Comparison of ENCODE assay signal across 1 cellular context in the genomic region with DNA sequence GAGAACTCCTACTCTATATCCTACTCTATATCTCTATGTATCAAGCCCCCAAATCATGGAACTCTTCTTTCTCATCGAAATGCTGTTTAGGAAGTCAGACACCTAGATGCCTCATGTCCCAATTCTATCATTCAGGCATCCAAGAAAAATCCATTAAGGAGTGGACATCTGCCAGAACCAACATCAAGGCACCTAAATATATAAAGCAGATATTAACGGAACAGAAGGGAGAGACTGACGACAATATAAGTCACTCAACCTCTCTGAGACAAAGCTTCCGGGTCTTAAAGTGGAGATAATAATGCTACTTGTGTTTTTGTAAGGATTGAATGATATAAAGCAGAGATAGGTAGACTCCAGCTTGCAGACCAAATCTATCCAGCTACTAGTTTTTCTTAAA.
TF ChIP-seq lines count a peak whose summit lies in the region.

No MANE protein-coding gene starts in this region.

TF ChIP-seq in SK-N-SH, 30 proteins besides CTCF, POLR2A, EP300 and RAD21 (continued from another document):
- TF ChIP-seq, protein P1, sequence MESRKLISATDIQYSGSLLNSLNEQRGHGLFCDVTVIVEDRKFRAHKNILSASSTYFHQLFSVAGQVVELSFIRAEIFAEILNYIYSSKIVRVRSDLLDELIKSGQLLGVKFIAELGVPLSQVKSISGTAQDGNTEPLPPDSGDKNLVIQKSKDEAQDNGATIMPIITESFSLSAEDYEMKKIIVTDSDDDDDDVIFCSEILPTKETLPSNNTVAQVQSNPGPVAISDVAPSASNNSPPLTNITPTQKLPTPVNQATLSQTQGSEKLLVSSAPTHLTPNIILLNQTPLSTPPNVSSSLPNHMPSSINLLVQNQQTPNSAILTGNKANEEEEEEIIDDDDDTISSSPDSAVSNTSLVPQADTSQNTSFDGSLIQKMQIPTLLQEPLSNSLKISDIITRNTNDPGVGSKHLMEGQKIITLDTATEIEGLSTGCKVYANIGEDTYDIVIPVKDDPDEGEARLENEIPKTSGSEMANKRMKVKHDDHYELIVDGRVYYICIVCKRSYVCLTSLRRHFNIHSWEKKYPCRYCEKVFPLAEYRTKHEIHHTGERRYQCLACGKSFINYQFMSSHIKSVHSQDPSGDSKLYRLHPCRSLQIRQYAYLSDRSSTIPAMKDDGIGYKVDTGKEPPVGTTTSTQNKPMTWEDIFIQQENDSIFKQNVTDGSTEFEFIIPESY (IDR thresholded peaks at IDR 0.05; ENCODE audit: borderline replicate concordance, low read depth) = no peak
- TF ChIP-seq POLR2AphosphoS5 (IDR thresholded peaks at IDR 0.05; ENCODE audit: low read depth, low read length) (no peak), SIN3A (IDR thresholded peaks at IDR 0.05; ENCODE audit: borderline replicate concordance, low read depth, low read length) (no peak), TEAD4 (IDR thresholded peaks at IDR 0.05; ENCODE audit: borderline replicate concordance, insufficient read depth) (no peak), FOSL2 (IDR thresholded peaks at IDR 0.05; ENCODE audit: borderline replicate concordance, low read depth) (no peak), EZH2phosphoT487 (IDR thresholded peaks at IDR 0.05; ENCODE audit: borderline replicate concordance, low read depth) (no peak), CHD2 (IDR thresholded peaks at IDR 0.05; ENCODE audit: low read length, partially characterized antibody) (no peak), GATA2 (CRISPR knock-in tag; IDR thresholded peaks at IDR 0.05) (no peak), TCF12 (IDR thresholded peaks at IDR 0.05) (no peak)
